In the genomic region with DNA sequence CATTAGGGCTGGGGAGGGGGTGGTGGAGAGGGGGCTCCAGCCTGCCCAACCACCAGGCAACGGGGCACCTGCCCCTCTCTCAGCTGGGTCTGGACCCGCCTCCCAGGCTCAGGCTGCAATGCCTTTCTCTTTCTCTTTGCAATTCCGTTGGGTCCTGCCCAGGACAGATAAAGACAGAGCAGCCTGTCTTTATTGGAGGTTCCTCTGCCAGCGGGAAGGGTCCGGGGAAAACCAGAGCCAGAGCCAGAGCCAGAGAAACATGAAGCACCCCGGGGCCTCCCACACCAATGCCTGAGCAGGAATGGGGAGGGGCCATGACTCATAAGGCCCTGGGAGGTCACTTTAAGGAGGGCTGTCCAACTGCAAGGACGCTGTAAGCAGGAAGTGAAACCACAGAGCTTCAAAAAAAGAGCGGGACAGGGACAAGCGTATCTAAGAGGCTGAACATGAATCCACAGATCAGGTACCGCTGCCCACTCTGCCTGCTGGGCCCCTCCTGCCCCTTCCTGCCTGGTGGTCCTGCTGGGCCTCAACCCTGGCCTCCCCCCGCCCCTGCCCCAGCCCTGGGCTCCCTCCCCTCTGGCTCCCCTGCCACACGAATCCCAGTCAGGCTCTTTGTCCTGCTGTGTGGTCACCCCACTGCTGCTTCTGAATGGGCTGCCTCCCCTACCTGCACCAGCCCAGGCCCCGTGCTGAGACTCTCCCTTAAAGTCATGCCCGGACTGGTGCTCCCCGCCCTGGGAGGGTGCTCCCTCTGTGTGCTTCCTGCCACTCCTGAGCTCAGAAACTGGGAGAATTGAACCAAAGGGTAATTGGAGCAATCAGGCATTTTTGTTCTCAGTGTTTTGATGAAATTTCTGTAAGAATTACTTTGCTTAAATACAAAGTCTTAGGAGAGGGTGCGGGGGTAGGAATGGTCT, we compare ENCODE assay signal across 8 cellular contexts. TPM values are rescaled to one million over a fixed set of nuclear protein-coding genes. Genes with fewer than 3 reads are reported as not detected.
A peak's percentile ranks its signal among the peaks of the same experiment; 100 is the strongest.
DNase-seq lines count a peak whose midpoint lies in the region; ATAC-seq and TF ChIP-seq lines count a peak whose summit lies in the region.

TSS of gene APOBEC3B (plus strand) at position 340 of the 920 bp plus-strand sequence. CDS start at position 447, 107 bp downstream.

- peak within 1 kb of the TSS; percentile 38 for H3K4me2 ChIP-seq in DOHH2 (ENCODE audit: low read length)

- peak within 1 kb of the TSS; percentile 77 for H3K4me3 Mint-ChIP-seq in activated CD4-positive, alpha-beta T cell treated with anti-CD3 and anti-CD28 coated beads, Interleukin-2, amount 10 ng/mL, durations not matched to agents 24 days and 14 days

- no peak for TF ChIP-seq CTCF in DOHH2 (IDR thresholded peaks at IDR 0.05; ENCODE audit: low read depth, low read length, poor library complexity, severe bottlenecking)

- H3K36me3 Mint-ChIP-seq in activated CD4-positive, alpha-beta T cell treated with anti-CD3 and anti-CD28 coated beads, Interleukin-2, amount 10 ng/mL, durations not matched to agents 24 days and 14 days (ENCODE audit: low read depth) = peaks cover 25% of the 10 kb centered on the region

- H3K4me1 ChIP-seq in DOHH2 (ENCODE audit: control insufficient read depth, low read length) = peaks cover 34% of the 10 kb centered on the region

- peaks cover 2% of the 10 kb centered on the region for H3K27me3 Mint-ChIP-seq in activated CD4-positive, alpha-beta T cell treated with anti-CD3 and anti-CD28 coated beads, Interleukin-2, amount 10 ng/mL, durations not matched to agents 24 days and 14 days

- ATAC-seq in HG03135 (IDR thresholded peaks at IDR 0.05; ENCODE audit: unreplicated experiment) = no peak

- H3K27ac ChIP-seq in DOHH2 (ENCODE audit: low read depth, low read length) = no peak within 1 kb of the TSS

- H3K9me3 ChIP-seq in DOHH2 (ENCODE audit: control insufficient read depth, insufficient read depth, low read length) = peaks cover 11% of the 10 kb centered on the region

- peaks cover 8% of the 10 kb centered on the region for H3F3A ChIP-seq in DOHH2 (ENCODE audit: control insufficient read depth, insufficient read depth)

- intact Hi-C loops in activated CD4-positive, alpha-beta T cell treated with anti-CD3 and anti-CD28 coated beads, Interleukin-2, amount 10 ng/mL, durations not matched to agents 24 days and 14 days (cut with micrococcal nuclease) = loop anchor here (2.0 to 5.0 kb wide), 2 partner anchors 39 to 115 kb away; partner anchors contain the start of genes APOBEC3D and APOBEC3H

- H3K36me3 ChIP-seq in DOHH2 (ENCODE audit: control insufficient read depth, low read length) = no peaks in the 10 kb centered on the region
- no peaks in the 10 kb centered on the region for H3K36me3 ChIP-seq in H7 (replicated peaks; ENCODE audit: control insufficient read depth, insufficient read depth, low read length)

- peak within 1 kb of the TSS; percentile 90 for H3K27ac Mint-ChIP-seq in activated CD4-positive, alpha-beta T cell treated with anti-CD3 and anti-CD28 coated beads, Interleukin-2, amount 10 ng/mL, durations not matched to agents 24 days and 14 days

- H4K20me1 ChIP-seq in DOHH2 (ENCODE audit: control insufficient read depth, insufficient read depth, low read depth, low read length) = no peaks in the 10 kb centered on the region

- H3K9me2 ChIP-seq in DOHH2 (replicated peaks; ENCODE audit: control insufficient read depth, low read length) = no peaks in the 10 kb centered on the region

- DNase-seq in H7 (peak; percentile 90), NCI-H146 (lab: John Stamatoyannopoulos, UW) (peak; percentile 78), lung microvascular endothelial cell (ENCODE audit: low read depth in 2 of 2) (peak; percentile 56 to 86)
- DNase-seq in activated CD4-positive, alpha-beta T cell treated with anti-CD3 and anti-CD28 coated beads, Interleukin-2, amount 10 ng/mL, durations not matched to agents 24 days and 14 days = peak; percentile 94
- peak; percentile 50 for DNase-seq in effector CD4-positive, alpha-beta T cell
- DNase-seq in stimulated activated CD4-positive, alpha-beta T cell treated with anti-CD3 and anti-CD28 coated beads, TNF-alpha, amount 100 ng/mL, for 24 hours (ENCODE audit: low read depth in 3 of 3) = peak; percentile 22 to 62 (median 31)

- H3K4me1 Mint-ChIP-seq in activated CD4-positive, alpha-beta T cell treated with anti-CD3 and anti-CD28 coated beads, Interleukin-2, amount 10 ng/mL, durations not matched to agents 24 days and 14 days = peaks cover 50% of the 10 kb centered on the region

- H3K79me2 ChIP-seq in DOHH2 (ENCODE audit: control insufficient read depth, low read length) = no peaks in the 10 kb centered on the region

- H3K27me3 ChIP-seq in DOHH2 (ENCODE audit: control insufficient read depth, low read length) = peaks cover 23% of the 10 kb centered on the region
- H3K27me3 ChIP-seq in H7 (ENCODE audit: control insufficient read depth, insufficient read depth, low read length) = no peaks in the 10 kb centered on the region

- H3K4me3 ChIP-seq in DOHH2 (ENCODE audit: low read length) = no peak within 1 kb of the TSS
- H3K4me3 ChIP-seq in H7 (ENCODE audit: insufficient read depth, low read depth, low read length) = peak within 1 kb of the TSS; percentile 11; the same call in 1 of the 2 replicates

- H3K9me3 Mint-ChIP-seq in activated CD4-positive, alpha-beta T cell treated with anti-CD3 and anti-CD28 coated beads, Interleukin-2, amount 10 ng/mL, durations not matched to agents 24 days and 14 days = peaks cover 3% of the 10 kb centered on the region

RNA-seq across cellular contexts. Expression of gene APOBEC3B, which starts in this region (rescaled TPM):
- total RNA-seq in H7 (2014; rRNA removed; shearing (Covaris generic)) = 4.4 and 6.5 TPM in 2 replicates
- 25.4 and 26.1 TPM in 2 replicates for total RNA-seq in activated CD4-positive, alpha-beta T cell treated with anti-CD3 and anti-CD28 coated beads, Interleukin-2, amount 10 ng/mL, durations not matched to agents 24 days and 14 days
- total RNA-seq in lung microvascular endothelial cell = 0.20 and 1.3 TPM in 2 replicates

Comparison
In these comparisons a context has a peak if more than half of its experiments do, and no peak if none do; other contexts are left out.
1. DNase-seq: peak in every context shown above with its lines; median percentile 94 in activated CD4-positive, alpha-beta T cell treated with anti-CD3 and anti-CD28 coated beads, Interleukin-2, amount 10 ng/mL, durations not matched to agents 24 days and 14 days; 90 in H7; 78 in NCI-H146; 71 in lung microvascular endothelial cell; 50 in effector CD4-positive, alpha-beta T cell; 31 in stimulated activated CD4-positive, alpha-beta T cell treated with anti-CD3 and anti-CD28 coated beads, TNF-alpha, amount 100 ng/mL, for 24 hours.